In the genomic region with DNA sequence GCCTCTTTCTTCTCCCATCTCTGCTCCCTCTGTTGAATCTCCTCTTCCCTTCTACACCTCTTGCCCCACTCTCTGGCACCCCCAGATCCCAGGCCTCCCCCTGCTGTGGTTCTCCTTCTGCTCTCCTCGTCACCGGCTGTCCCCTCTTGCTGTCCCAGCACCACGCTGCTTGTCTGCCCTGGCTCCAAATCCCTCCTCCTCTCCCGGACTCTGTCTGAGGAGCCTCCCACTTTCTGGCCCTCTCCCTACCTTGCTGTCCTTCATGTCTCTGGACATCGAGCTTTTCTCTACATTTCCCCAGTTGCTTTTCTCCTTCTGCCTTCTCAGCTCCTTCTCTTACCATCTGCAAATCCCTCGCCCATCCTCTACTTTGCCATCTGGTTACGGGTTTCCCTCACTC, we compare ENCODE assay signal across 6 cellular contexts. TPM values are rescaled to one million over a fixed set of nuclear protein-coding genes. Genes with fewer than 3 reads are reported as not detected.
A peak's percentile ranks its signal among the peaks of the same experiment; 100 is the strongest.
DNase-seq lines count a peak whose midpoint lies in the region; TF ChIP-seq lines count a peak whose summit lies in the region.

No MANE protein-coding gene starts in this region.

- intact Hi-C loops in Calu3 (cut with micrococcal nuclease; ENCODE audit: unreplicated experiment) = no loop called here

- H3K27me3 Mint-ChIP-seq in activated naive CD8-positive, alpha-beta T cell = no peaks in the 10 kb centered on the region
- H3K27me3 Mint-ChIP-seq in mesothelial cell of epicardium (ENCODE audit: low read depth) (no peaks in the 10 kb centered on the region), Calu3 (ENCODE audit: unreplicated experiment) (no peaks in the 10 kb centered on the region)

- peaks cover 18% of the 10 kb centered on the region for H3K4me1 Mint-ChIP-seq in activated naive CD8-positive, alpha-beta T cell (ENCODE audit: low read depth)
- H3K4me1 Mint-ChIP-seq in mesothelial cell of epicardium (peaks cover 15% of the 10 kb centered on the region), Calu3 (ENCODE audit: low read depth, unreplicated experiment) (no peaks in the 10 kb centered on the region)

- H3K27ac Mint-ChIP-seq in activated naive CD8-positive, alpha-beta T cell = peak overlapping the region; percentile 47
- H3K27ac Mint-ChIP-seq in mesothelial cell of epicardium = peak overlapping the region; percentile 67
- no peak overlapping the region for H3K27ac Mint-ChIP-seq in Calu3 (ENCODE audit: unreplicated experiment)

- H3K4me3 Mint-ChIP-seq in activated naive CD8-positive, alpha-beta T cell = peak overlapping the region; percentile 74
- H3K4me3 Mint-ChIP-seq in mesothelial cell of epicardium (peak overlapping the region; percentile 72), Calu3 (ENCODE audit: low read depth, unreplicated experiment) (no peak overlapping the region)

- CTCF ChIA-PET in Calu3 (lab: Charles Lee) = no interaction called here

- peak; percentile 18 for DNase-seq in Daoy (ENCODE audit: low read depth)
- DNase-seq in mesothelial cell of epicardium (ENCODE audit: low spot score in 2 of 2, unreplicated experiment in 2 of 2) = no peak
- no peak for DNase-seq in Calu3
- no peak for DNase-seq in NCI-H2171 (lab: John Stamatoyannopoulos, UW)
- DNase-seq in RKO (ENCODE audit: low spot score) = no peak

- no TSS peak for BruUV-seq in Calu3 (replicated peaks; lab: Mats Ljungman, UMichigan)

- peaks cover 37% of the 10 kb centered on the region for H3K36me3 Mint-ChIP-seq in activated naive CD8-positive, alpha-beta T cell
- H3K36me3 Mint-ChIP-seq in mesothelial cell of epicardium (peaks cover 25% of the 10 kb centered on the region), Calu3 (ENCODE audit: insufficient read depth, unreplicated experiment) (no peaks in the 10 kb centered on the region)

- peaks cover 28% of the 10 kb centered on the region for H3K9me3 Mint-ChIP-seq in activated naive CD8-positive, alpha-beta T cell (ENCODE audit: low read depth)
- H3K9me3 Mint-ChIP-seq in mesothelial cell of epicardium (peaks cover 12% of the 10 kb centered on the region), Calu3 (ENCODE audit: low read depth, unreplicated experiment) (peaks cover 27% of the 10 kb centered on the region)

- no peak for TF ChIP-seq CTCF in mesothelial cell of epicardium (IDR thresholded peaks at IDR 0.05; ENCODE audit: unreplicated experiment)
- no peak for TF ChIP-seq CTCF in Calu3 (IDR thresholded peaks at IDR 0.05; ENCODE audit: unreplicated experiment)

RNA-seq across cellular contexts. Expression of gene ZNF347, which starts 1.3 kb away (rescaled TPM):
- 7.1 and 10.5 TPM in 2 replicates for total RNA-seq in Daoy (2014; rRNA removed; shearing (Covaris generic))
- 12.1 to 15.6 TPM (median 14.8 TPM) in 3 replicates for total RNA-seq in mesothelial cell of epicardium
- not detected in 2 replicates for total RNA-seq in Calu3 (2022)

RNA-seq across cellular contexts. Expression of gene ZNF415, which starts 24.9 kb away (rescaled TPM):
- 8.7 and 11.5 TPM in 2 replicates for total RNA-seq in Daoy (2014; rRNA removed; shearing (Covaris generic))
- total RNA-seq in mesothelial cell of epicardium = 13.1 to 15.6 TPM (median 13.8 TPM) in 3 replicates
- total RNA-seq in Calu3 (2022) = not detected in 2 replicates

RNA-seq across cellular contexts. Expression of gene ZNF665, which starts 35.6 kb away (rescaled TPM):
- total RNA-seq in Daoy (2014; rRNA removed; shearing (Covaris generic)) = 3.4 and 3.7 TPM in 2 replicates
- 8.8 to 9.8 TPM (median 8.9 TPM) in 3 replicates for total RNA-seq in mesothelial cell of epicardium
- total RNA-seq in Calu3 (2022) = not detected in 2 replicates

RNA-seq across cellular contexts. Expression of gene ZNF160, which starts 54.4 kb away (rescaled TPM):
- 7.6 and 12.9 TPM in 2 replicates for total RNA-seq in Daoy (2014; rRNA removed; shearing (Covaris generic))
- 67.8 to 71.0 TPM (median 68.3 TPM) in 3 replicates for total RNA-seq in mesothelial cell of epicardium
- total RNA-seq in Calu3 (2022) = 7.7 and 7.8 TPM in 2 replicates
